Comparison of ENCODE assay signal across 17 cellular contexts in the genomic region with DNA sequence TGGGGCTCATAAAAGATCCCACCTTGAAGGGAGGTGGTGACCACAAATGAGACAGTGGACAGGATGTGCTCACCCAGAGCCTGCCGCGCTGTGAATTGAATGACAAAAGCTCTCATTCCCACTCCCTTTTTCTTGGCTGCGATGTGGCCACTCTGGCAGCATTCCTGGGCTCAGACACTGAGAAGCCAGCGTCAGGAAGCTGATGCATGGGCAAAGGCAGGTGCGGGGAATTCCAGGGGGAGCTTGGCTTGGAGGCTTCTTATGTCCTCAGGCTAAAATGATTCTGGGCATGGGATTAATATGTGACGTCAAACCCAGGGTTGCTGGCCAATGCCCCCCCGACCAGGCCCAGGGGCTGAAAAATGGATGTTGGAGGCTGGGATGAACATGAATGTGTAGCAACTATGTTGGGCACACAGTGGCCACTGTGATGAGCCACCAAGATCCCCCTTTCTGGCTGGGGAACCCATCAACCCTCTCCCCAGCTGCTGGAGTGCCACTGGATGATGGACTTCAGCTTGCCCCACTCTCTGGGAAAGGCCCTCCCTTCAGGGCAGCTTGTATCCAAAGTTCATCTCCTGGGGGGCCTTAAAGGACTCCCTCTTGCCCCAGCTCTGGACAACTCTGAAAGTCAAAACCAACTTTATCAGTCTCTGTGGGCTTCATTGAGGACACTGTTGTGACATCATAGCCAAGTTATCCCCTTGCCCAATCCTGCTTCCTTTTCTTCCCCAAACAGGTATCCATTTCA. TPM values are rescaled to one million over a fixed set of nuclear protein-coding genes. Genes with fewer than 3 reads are reported as not detected.
A peak's percentile ranks its signal among the peaks of the same experiment; 100 is the strongest.
DNase-seq lines count a peak whose midpoint lies in the region; ATAC-seq, FAIRE-seq and TF ChIP-seq lines count a peak whose summit lies in the region.
"Had no signal": no experiment of that assay in that cellular context is flagged by ENCODE, and none has a peak within 500 bp of the region (broad histone marks: within the 10 kb centered on the region; RNA-seq: fewer than 3 reads in every experiment).

No MANE protein-coding gene starts in this region.

- BruUV-seq in endothelial cell of umbilical vein (replicated peaks; lab: Mats Ljungman, UMichigan) = no TSS peak

- no peak for TF ChIP-seq POLR2A in endothelial cell of umbilical vein (IDR thresholded peaks at IDR 0.05; ENCODE audit: low read depth, low read length)

- no peak overlapping the region for H3K9ac ChIP-seq in HUES48 (ENCODE audit: low read depth, low read length)
- H3K9ac ChIP-seq in endothelial cell of umbilical vein (replicated peaks; ENCODE audit: extremely low read depth, insufficient read depth, low read length) = no peak overlapping the region

- TF ChIP-seq CTCF in endothelial cell of umbilical vein (IDR thresholded peaks at IDR 0.05; ENCODE audit: extremely low read depth in 1 of 2, insufficient read depth in 1 of 2, low read depth in 1 of 2, low read length in 2 of 2) = no peak

- ATAC-seq in GM18909 (IDR thresholded peaks at IDR 0.05; ENCODE audit: poor library complexity, unreplicated experiment) (no peak), GM21717 (IDR thresholded peaks at IDR 0.05; ENCODE audit: unreplicated experiment) (no peak)
- ATAC-seq: activated CD8-positive, alpha-beta T cell treated with anti-CD3 and anti-CD28 coated beads for 36 hours had no signal

- H3K79me2 ChIP-seq in endothelial cell of umbilical vein (ENCODE audit: control insufficient read depth, insufficient read depth, low read length) = no peaks in the 10 kb centered on the region

- CTCF ChIA-PET in endothelial cell of umbilical vein (lab: Charles Lee) = interaction anchor here (0.7 kb wide), 1 partner anchor 8 kb away, joined by 3 read pairs; no protein-coding TSS in a partner anchor

- H4K20me1 ChIP-seq in endothelial cell of umbilical vein (replicated peaks; ENCODE audit: control insufficient read depth, extremely low read depth, insufficient read depth, low read length) = no peaks in the 10 kb centered on the region

- dilution Hi-C loops in endothelial cell of umbilical vein (cut with MboI; ENCODE audit: extremely low pct_ligation_motif_present, low sequenced_read_pairs) = no loop called here

- no peak overlapping the region for H3K4me2 ChIP-seq in endothelial cell of umbilical vein (ENCODE audit: insufficient read depth, low read length)

- H2AFZ ChIP-seq in endothelial cell of umbilical vein (ENCODE audit: low read depth, low read length) = no peak overlapping the region

- H3K36me3 ChIP-seq in HUES48 (ENCODE audit: control insufficient read depth, insufficient read depth, low read length) (no peaks in the 10 kb centered on the region), SJCRH30 (no peaks in the 10 kb centered on the region), endothelial cell of umbilical vein (ENCODE audit: control insufficient read depth in 2 of 2, extremely low read depth in 1 of 2, insufficient read depth in 2 of 2, low read length in 2 of 2) (no peaks in the 10 kb centered on the region)

- H3K27ac ChIP-seq in HUES48 (ENCODE audit: low read depth, low read length) (peak overlapping the region; percentile 56), SJCRH30 (no peak overlapping the region), endothelial cell of umbilical vein (ENCODE audit: insufficient read depth, low read depth, low read length) (no peak overlapping the region)

- no peaks in the 10 kb centered on the region for H3K9me1 ChIP-seq in endothelial cell of umbilical vein (replicated peaks; ENCODE audit: control insufficient read depth, extremely low read depth, insufficient read depth, low read length)

- H3K4me3 ChIP-seq in HUES48 (ENCODE audit: low read depth, low read length) (no peak overlapping the region), SJCRH30 (no peak overlapping the region), endothelial cell of umbilical vein (replicated peaks in 1 of 3; ENCODE audit: insufficient read depth in 1 of 3, low read depth in 1 of 3, low read length in 3 of 3) (no peak overlapping the region)
- H3K4me3 ChIP-seq: lung had no signal

- intact Hi-C loops in endothelial cell of umbilical vein (cut with micrococcal nuclease) = no loop called here

- peak; percentile 81 to 86 for DNase-seq in SJCRH30
- no peak for DNase-seq in endothelial cell of umbilical vein (ENCODE audit: low read depth, low spot score)
- DNase-seq in pulmonary artery endothelial cell (ENCODE audit: low read depth, low spot score) = peak; percentile 63
- no peak for DNase-seq in effector CD8-positive, alpha-beta T cell (lab: John Stamatoyannopoulos, UW)
- no peak for DNase-seq in NCI-H2107 (lab: John Stamatoyannopoulos, UW)
- DNase-seq: activated CD8-positive, alpha-beta T cell treated with anti-CD3 and anti-CD28 coated beads for 36 hours; CD4-positive, alpha-beta memory T cell; GDM1; HCEC 1CT; NCI-H1417 treated with DMSO at 0.1 percent for 48 hours; NCI-H524 treated with DMSO at 0.1 percent for 48 hours had no signal

- POLR2A ChIA-PET in endothelial cell of umbilical vein (lab: Charles Lee) = interaction anchor here (0.7 to 1.0 kb wide), 2 partner anchors 13 to 77 kb away, joined by 3 to 4 read pairs; no protein-coding TSS in a partner anchor

- H3K4me1 ChIP-seq in HUES48 (ENCODE audit: control insufficient read depth, insufficient read depth, low read length) (peaks cover 28% of the 10 kb centered on the region; the same call in 1 of the 2 replicates), SJCRH30 (peaks cover 16% of the 10 kb centered on the region), endothelial cell of umbilical vein (ENCODE audit: control insufficient read depth, extremely low read depth, insufficient read depth, low read length) (peaks cover 3% of the 10 kb centered on the region)

- FAIRE-seq in endothelial cell of umbilical vein (lab: Jason Lieb, UNC) = peak; percentile 55
- FAIRE-seq: TTC549 had no signal

- H3K27me3 ChIP-seq in HUES48 (ENCODE audit: control insufficient read depth, insufficient read depth, low read length) (peaks cover 7% of the 10 kb centered on the region), SJCRH30 (no peaks in the 10 kb centered on the region), endothelial cell of umbilical vein (ENCODE audit: control insufficient read depth in 2 of 2, insufficient read depth in 2 of 2, low read length in 2 of 2) (no peaks in the 10 kb centered on the region)

- H3K9me3 ChIP-seq in HUES48 (ENCODE audit: control insufficient read depth, insufficient read depth, low read length) = no peaks in the 10 kb centered on the region
- H3K9me3 ChIP-seq in SJCRH30 (replicated peaks) = no peaks in the 10 kb centered on the region
- H3K9me3 ChIP-seq in endothelial cell of umbilical vein (replicated peaks; ENCODE audit: control insufficient read depth, insufficient read depth, low read length) = no peaks in the 10 kb centered on the region

TF ChIP-seq in endothelial cell of umbilical vein, 7 proteins besides CTCF, POLR2A, EP300 and RAD21 (continues in another document):
- TF ChIP-seq MYC (IDR thresholded peaks at IDR 0.05; ENCODE audit: low read depth, low read length) (no peak), JUN (IDR thresholded peaks at IDR 0.05; ENCODE audit: borderline replicate concordance, insufficient read depth, insufficient read length, low read depth) (no peak)

RNA-seq across cellular contexts. Expression of a gene that starts 2.8 kb away (rescaled TPM):
- total RNA-seq in SJCRH30 (2014; rRNA removed; shearing (Covaris generic)) = not detected in 2 replicates
- total RNA-seq in endothelial cell of umbilical vein (1.2 and 2.0 TPM in 2 replicates), pulmonary artery endothelial cell (1.7 and 2.0 TPM in 2 replicates)
- polyA plus RNA-seq in endothelial cell of umbilical vein = 1.4 and 1.8 TPM in 2 replicates
- polyA plus RNA-seq in endothelial cell of umbilical vein (2011; cell fraction: cytosol; rRNA removed) = 1.8 TPM in 2 replicates
- polyA plus RNA-seq in endothelial cell of umbilical vein (2011; cell fraction: nucleus; rRNA removed) = 0.28 and 0.43 TPM in 2 replicates
- polyA plus RNA-seq in endothelial cell of umbilical vein (2012) = 0.55 and 0.98 TPM in 2 replicates
- 0.66 and 1.6 TPM in 2 replicates for polyA minus RNA-seq in endothelial cell of umbilical vein
- polyA minus RNA-seq in endothelial cell of umbilical vein (2011; cell fraction: cytosol; rRNA and poly(A)+ RNA removed) = 0.92 TPM
- polyA minus RNA-seq in endothelial cell of umbilical vein (2011; cell fraction: nucleus; rRNA and poly(A)+ RNA removed) = 0.63 TPM in 1 of 2 replicates, not detected in the other
- total RNA-seq: activated CD8-positive, alpha-beta T cell treated with anti-CD3 and anti-CD28 coated beads for 36 hours had no signal
- polyA plus RNA-seq: CD4-positive, alpha-beta memory T cell had no signal

RNA-seq across cellular contexts. Expression of a gene that starts 42.0 kb away (rescaled TPM):
- 24.7 and 28.4 TPM in 2 replicates for total RNA-seq in SJCRH30 (2014; rRNA removed; shearing (Covaris generic))
- total RNA-seq in endothelial cell of umbilical vein = 46.2 and 49.0 TPM in 2 replicates
- polyA plus RNA-seq in endothelial cell of umbilical vein = 31.5 and 32.7 TPM in 2 replicates
- 37.3 and 37.6 TPM in 2 replicates for polyA plus RNA-seq in endothelial cell of umbilical vein (2011; cell fraction: cytosol; rRNA removed)
- polyA plus RNA-seq in endothelial cell of umbilical vein (2011; cell fraction: nucleus; rRNA removed) = 69.7 and 70.4 TPM in 2 replicates
- 26.7 and 48.7 TPM in 2 replicates for polyA plus RNA-seq in endothelial cell of umbilical vein (2012)
- polyA minus RNA-seq in endothelial cell of umbilical vein = 16.3 and 27.8 TPM in 2 replicates
- polyA minus RNA-seq in endothelial cell of umbilical vein (2011; cell fraction: cytosol; rRNA and poly(A)+ RNA removed) = 12.3 TPM
- 17.6 and 27.1 TPM in 2 replicates for polyA minus RNA-seq in endothelial cell of umbilical vein (2011; cell fraction: nucleus; rRNA and poly(A)+ RNA removed)
- total RNA-seq in pulmonary artery endothelial cell = 26.8 and 27.8 TPM in 2 replicates

RNA-seq across cellular contexts. Expression of a gene that starts 48.0 kb away (rescaled TPM):
- total RNA-seq in SJCRH30 (2014; rRNA removed; shearing (Covaris generic)) = 36.5 and 39.6 TPM in 2 replicates
- total RNA-seq in endothelial cell of umbilical vein (15.3 and 18.2 TPM in 2 replicates), pulmonary artery endothelial cell (35.3 and 36.9 TPM in 2 replicates)
- 13.9 and 17.7 TPM in 2 replicates for polyA plus RNA-seq in endothelial cell of umbilical vein
- 26.9 and 27.6 TPM in 2 replicates for polyA plus RNA-seq in endothelial cell of umbilical vein (2011; cell fraction: cytosol; rRNA removed)
- 10.9 and 12.7 TPM in 2 replicates for polyA plus RNA-seq in endothelial cell of umbilical vein (2011; cell fraction: nucleus; rRNA removed)
- 17.2 and 28.7 TPM in 2 replicates for polyA plus RNA-seq in endothelial cell of umbilical vein (2012)
- 7.8 and 18.1 TPM in 2 replicates for polyA minus RNA-seq in endothelial cell of umbilical vein
- 7.4 TPM for polyA minus RNA-seq in endothelial cell of umbilical vein (2011; cell fraction: cytosol; rRNA and poly(A)+ RNA removed)
- 2.5 and 4.8 TPM in 2 replicates for polyA minus RNA-seq in endothelial cell of umbilical vein (2011; cell fraction: nucleus; rRNA and poly(A)+ RNA removed)

RNA-seq across cellular contexts. Expression of a gene that starts 53.6 kb away (rescaled TPM):
- not detected in 2 replicates for total RNA-seq in SJCRH30 (2014; rRNA removed; shearing (Covaris generic))
- not detected in 2 replicates for total RNA-seq in endothelial cell of umbilical vein
- polyA plus RNA-seq in endothelial cell of umbilical vein = not detected in 2 replicates
- polyA plus RNA-seq in endothelial cell of umbilical vein (2011; cell fraction: cytosol; rRNA removed) = not detected in 2 replicates
- not detected in 2 replicates for polyA plus RNA-seq in endothelial cell of umbilical vein (2011; cell fraction: nucleus; rRNA removed)
- polyA plus RNA-seq in endothelial cell of umbilical vein (2012) = not detected in 2 replicates
- not detected in 2 replicates for polyA minus RNA-seq in endothelial cell of umbilical vein
- polyA minus RNA-seq in endothelial cell of umbilical vein (2011; cell fraction: cytosol; rRNA and poly(A)+ RNA removed) = 5,299 TPM
- polyA minus RNA-seq in endothelial cell of umbilical vein (2011; cell fraction: nucleus; rRNA and poly(A)+ RNA removed) = not detected in 2 replicates
- total RNA-seq in pulmonary artery endothelial cell = not detected in 2 replicates
- total RNA-seq: activated CD8-positive, alpha-beta T cell treated with anti-CD3 and anti-CD28 coated beads for 36 hours; CD4-positive, alpha-beta memory T cell; lung; temporal lobe had no signal
- polyA plus RNA-seq: CD4-positive, alpha-beta memory T cell; lung had no signal

Comparison
In these comparisons a context has a peak if more than half of its experiments do, and no peak if none do; other contexts are left out.
1. DNase-seq: peak in SJCRH30 (2 of 2) and pulmonary artery endothelial cell (single experiment); none in endothelial cell of umbilical vein (single experiment), effector CD8-positive, alpha-beta T cell (single experiment) and NCI-H2107 (single experiment).